10 cellular contexts compared by ENCODE assay signal in the genomic region with DNA sequence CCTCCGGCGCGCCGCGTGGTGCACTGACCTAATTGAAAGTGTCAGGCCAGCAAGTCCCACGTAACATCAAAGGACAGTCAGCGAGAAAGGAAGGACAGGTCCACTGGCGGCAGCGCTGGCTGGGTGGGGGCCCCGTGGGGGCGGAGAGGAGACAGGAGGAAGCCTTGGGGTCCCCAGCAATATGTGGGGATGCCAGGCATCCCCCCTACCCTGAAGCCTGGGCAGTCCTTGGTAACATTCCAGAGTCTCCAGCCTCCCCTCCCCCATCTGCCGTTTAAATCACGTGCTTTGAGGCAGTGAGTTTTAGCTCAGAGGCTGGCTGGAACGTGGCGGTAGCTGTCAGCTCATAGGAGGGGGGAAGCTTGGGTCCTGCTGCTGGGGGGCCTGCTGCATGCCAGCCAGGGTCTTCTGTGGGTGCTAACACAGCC.
DNase-seq lines count a peak whose midpoint lies in the region; ATAC-seq and TF ChIP-seq lines count a peak whose summit lies in the region.
"Had no signal": no experiment of that assay in that cellular context is flagged by ENCODE, and none has a peak within 500 bp of the region (broad histone marks: within the 10 kb centered on the region; RNA-seq: fewer than 3 reads in every experiment).

No MANE protein-coding gene starts in this region.

- H3K9me3 ChIP-seq in left lung (no peaks in the 10 kb centered on the region), spleen (no peaks in the 10 kb centered on the region)

- DNase-seq in NCI-H2227 (lab: John Stamatoyannopoulos, UW; ENCODE audit: unreplicated experiment): peak; percentile 62
- peak; percentile 27 for DNase-seq in dermis blood vessel endothelial cell
- DNase-seq in left lung: no peak
- DNase-seq in spleen: peak; percentile 52
- DNase-seq in stimulated activated CD4-positive, alpha-beta T cell treated with anti-CD3 and anti-CD28 coated beads, Interleukin-4, amount 100 ng/mL, for 24 hours: no peak
- no peak for DNase-seq in activated CD4-positive, alpha-beta T cell treated with anti-CD3 and anti-CD28 coated beads, Interleukin-2, amount 50 U/mL, for 1 hour
- DNase-seq: immature natural killer cell, NCI-H226 had no signal

- H3K4me3 ChIP-seq in left lung (no peak overlapping the region), spleen (no peak overlapping the region)

- H3K36me3 ChIP-seq in left lung (no peaks in the 10 kb centered on the region), spleen (peaks cover 0 to 33% (median 0%) of the 10 kb centered on the region in 6 donors)

- WGBS in spleen, 5 donors: 76 to 86% (median 77%) methylated on average over 15 of the region's 15 CpGs

- ATAC-seq in left lung: peak; percentile 74
- no peak for ATAC-seq in HG03045 (IDR thresholded peaks at IDR 0.05; ENCODE audit: unreplicated experiment)
- ATAC-seq in HG03354 (IDR thresholded peaks at IDR 0.05; ENCODE audit: poor library complexity, severe bottlenecking, unreplicated experiment): no peak

- no peak for TF ChIP-seq POLR2A in spleen (IDR thresholded peaks at IDR 0.05)

- intact Hi-C loops in left lung (cut with DNase I) (no loop called here), spleen (cut with DNase I; ENCODE audit: low total_unique reads) (no loop called here)

- H3K27ac ChIP-seq in left lung (no peak overlapping the region), spleen (no peak overlapping the region)

- TF ChIP-seq CTCF in left lung (IDR thresholded peaks at IDR 0.05) (no peak), spleen (IDR thresholded peaks at IDR 0.05 in 8 of 11, conservative IDR thresholded peaks at IDR 0.05 in 3 of 11) (no peak)

- H3K4me1 ChIP-seq in left lung (no peaks in the 10 kb centered on the region), spleen (peaks cover 0 to 3% (median 0%) of the 10 kb centered on the region in 6 donors)

- H3K27me3 ChIP-seq in left lung (no peaks in the 10 kb centered on the region), spleen (replicated peaks in 1 of 7) (no peaks in the 10 kb centered on the region)

Comparison
In these comparisons a context has a peak if more than half of its experiments do, and no peak if none do; other contexts are left out.
1. DNase-seq: peak in NCI-H2227 (single experiment), dermis blood vessel endothelial cell (single experiment) and spleen (single experiment); none in left lung (0 of 2), stimulated activated CD4-positive, alpha-beta T cell treated with anti-CD3 and anti-CD28 coated beads, Interleukin-4, amount 100 ng/mL, for 24 hours (single experiment) and activated CD4-positive, alpha-beta T cell treated with anti-CD3 and anti-CD28 coated beads, Interleukin-2, amount 50 U/mL, for 1 hour (single experiment).